14 cellular contexts compared by ENCODE assay signal in genomic region chr10:132787253-132788179, GRCh38. TPM values are rescaled to one million over a fixed set of nuclear protein-coding genes. Genes with fewer than 3 reads are reported as not detected.
DNase-seq lines count a peak whose midpoint lies in the region; ATAC-seq and TF ChIP-seq lines count a peak whose summit lies in the region.
"Had no signal": no experiment of that assay in that cellular context is flagged by ENCODE, and none has a peak within 500 bp of the region (broad histone marks: within the 10 kb centered on the region; RNA-seq: fewer than 3 reads in every experiment).

No MANE protein-coding gene starts in this region.

- H2BK5ac ChIP-seq in mesenchymal stem cell (ENCODE audit: low read depth, low read length, poor library complexity, severe bottlenecking): no peak overlapping the region

- no peak for TF ChIP-seq CTCF in coronary artery (IDR thresholded peaks at IDR 0.05)

- H3K23ac ChIP-seq in mesenchymal stem cell (ENCODE audit: low read length in 2 of 2): no peak overlapping the region

- H4K91ac ChIP-seq in mesenchymal stem cell (ENCODE audit: low read length): no peak overlapping the region

- H2BK120ac ChIP-seq in mesenchymal stem cell (ENCODE audit: low read depth, low read length): no peak overlapping the region

- WGBS in mesenchymal stem cell: under 1% methylated on average over 47 of the region's 111 CpGs
- 1 to 2% methylated on average over 59 to 111 of the region's 111 CpGs for WGBS in aorta, 2 donors

- peak overlapping the region; percentile 53 for H3K4me2 ChIP-seq in mesenchymal stem cell (ENCODE audit: low read length, poor library complexity, severe bottlenecking)

- H3K4me3 ChIP-seq in coronary artery (peak overlapping the region; percentile 53), mesenchymal stem cell (ENCODE audit: insufficient read depth in 1 of 2, low read depth in 1 of 2, low read length in 2 of 2) (no peak overlapping the region), aorta (ENCODE audit: low read length in 2 of 2) (no peak overlapping the region)

- H3K14ac ChIP-seq in mesenchymal stem cell (ENCODE audit: low read length in 2 of 2): no peak overlapping the region

- ATAC-seq in GM18502 (IDR thresholded peaks at IDR 0.05; ENCODE audit: poor library complexity, unreplicated experiment) (no peak), aorta (ENCODE audit: low FRiP score) (no peak)

- H4K8ac ChIP-seq in mesenchymal stem cell (ENCODE audit: low read length): no peak overlapping the region

- DNase-seq in stimulated activated CD4-positive, alpha-beta T cell treated with anti-CD3 and anti-CD28 coated beads, Interleukin-1b, Interleukin-23, amount 100 ng/mL, for 48 hours: peak; percentile 20
- no peak for DNase-seq in stimulated activated CD4-positive, alpha-beta T cell treated with anti-CD3 and anti-CD28 coated beads, Interleukin-4, amount 100 ng/mL, for 1 hour
- no peak for DNase-seq in coronary artery (ENCODE audit: low spot score)
- DNase-seq in mesenchymal stem cell: no peak
- no peak for DNase-seq in HCEC 1CT
- no peak for DNase-seq in aorta
- no peak for DNase-seq in NCI-H2029 (lab: John Stamatoyannopoulos, UW)
- DNase-seq: CD4-positive, CD25-positive, alpha-beta regulatory T cell; effector CD8-positive, alpha-beta T cell; NCI-H1930; OCI-M1; sigmoid colon had no signal

- H3K36me3 ChIP-seq in mesenchymal stem cell (ENCODE audit: control insufficient read depth in 1 of 2, insufficient read depth in 2 of 2, low read depth in 1 of 2, low read length in 2 of 2) (peaks cover 3 to 9% of the 10 kb centered on the region in 2 experiments), aorta (ENCODE audit: control insufficient read depth in 1 of 2, insufficient read depth in 2 of 2, low read length in 1 of 2) (peaks cover 0 to 4% of the 10 kb centered on the region in 2 donors)

- intact Hi-C loops in aorta (cut with DNase I): no loop called here

- H3K27me3 ChIP-seq in mesenchymal stem cell (ENCODE audit: control insufficient read depth in 1 of 2, insufficient read depth in 1 of 2, low read length in 2 of 2): peaks cover 59 to 77% of the 10 kb centered on the region in 2 experiments
- peaks cover 0 to 4% of the 10 kb centered on the region in 2 donors for H3K27me3 ChIP-seq in aorta (ENCODE audit: control insufficient read depth in 1 of 2, insufficient read depth in 2 of 2, low read length in 1 of 2)

- no peak overlapping the region for H2AK5ac ChIP-seq in mesenchymal stem cell (ENCODE audit: low read length, severe bottlenecking)

- no peak overlapping the region for H3K4ac ChIP-seq in mesenchymal stem cell (ENCODE audit: low read depth in 1 of 2, low read length in 2 of 2)

- no peak overlapping the region for H2AFZ ChIP-seq in mesenchymal stem cell (ENCODE audit: low read depth, low read length)

- no peak overlapping the region for H2BK15ac ChIP-seq in mesenchymal stem cell (ENCODE audit: low read depth, poor library complexity, severe bottlenecking)

- no peak overlapping the region for H2BK12ac ChIP-seq in mesenchymal stem cell (ENCODE audit: low read length in 2 of 2)

- H3K27ac ChIP-seq in coronary artery (no peak overlapping the region), mesenchymal stem cell (ENCODE audit: low read length, poor library complexity, severe bottlenecking) (no peak overlapping the region), aorta (ENCODE audit: low read depth in 1 of 2, low read length in 2 of 2) (no peak overlapping the region)
- H3K27ac ChIP-seq: sigmoid colon had no signal

- H3K9me3 ChIP-seq in mesenchymal stem cell (ENCODE audit: control insufficient read depth, low read length): no peaks in the 10 kb centered on the region
- peaks cover 2% of the 10 kb centered on the region for H3K9me3 ChIP-seq in aorta (ENCODE audit: control insufficient read depth, low read length)
- H3K9me3 ChIP-seq: sigmoid colon had no signal

- no peak overlapping the region for H3K9ac ChIP-seq in mesenchymal stem cell (ENCODE audit: low read length)

- no peak overlapping the region for H3K18ac ChIP-seq in mesenchymal stem cell (ENCODE audit: low read depth in 1 of 2, low read length in 2 of 2)

- H3K4me1 ChIP-seq in mesenchymal stem cell (ENCODE audit: control insufficient read depth, insufficient read depth, low read depth, low read length) (peaks cover 38% of the 10 kb centered on the region), aorta (ENCODE audit: control insufficient read depth in 1 of 2, insufficient read depth in 2 of 2, low read length in 2 of 2) (no peaks in the 10 kb centered on the region)

- H3K79me1 ChIP-seq in mesenchymal stem cell (replicated peaks; ENCODE audit: low read length, poor library complexity, severe bottlenecking): no peaks in the 10 kb centered on the region

RNA-seq across cellular contexts. Expression of gene NKX6-2, which starts 1.6 kb away (rescaled TPM):
- polyA plus RNA-seq in mesenchymal stem cell (2013, experiment 1 of 2): not detected
- polyA plus RNA-seq in mesenchymal stem cell (2013, experiment 2 of 2): not detected
- total RNA-seq in aorta: not detected
- not detected for polyA plus RNA-seq in aorta
- total RNA-seq: CD4-positive, CD25-positive, alpha-beta regulatory T cell; sigmoid colon had no signal
- polyA plus RNA-seq: IgD-negative memory B cell had no signal
